In the genomic region with DNA sequence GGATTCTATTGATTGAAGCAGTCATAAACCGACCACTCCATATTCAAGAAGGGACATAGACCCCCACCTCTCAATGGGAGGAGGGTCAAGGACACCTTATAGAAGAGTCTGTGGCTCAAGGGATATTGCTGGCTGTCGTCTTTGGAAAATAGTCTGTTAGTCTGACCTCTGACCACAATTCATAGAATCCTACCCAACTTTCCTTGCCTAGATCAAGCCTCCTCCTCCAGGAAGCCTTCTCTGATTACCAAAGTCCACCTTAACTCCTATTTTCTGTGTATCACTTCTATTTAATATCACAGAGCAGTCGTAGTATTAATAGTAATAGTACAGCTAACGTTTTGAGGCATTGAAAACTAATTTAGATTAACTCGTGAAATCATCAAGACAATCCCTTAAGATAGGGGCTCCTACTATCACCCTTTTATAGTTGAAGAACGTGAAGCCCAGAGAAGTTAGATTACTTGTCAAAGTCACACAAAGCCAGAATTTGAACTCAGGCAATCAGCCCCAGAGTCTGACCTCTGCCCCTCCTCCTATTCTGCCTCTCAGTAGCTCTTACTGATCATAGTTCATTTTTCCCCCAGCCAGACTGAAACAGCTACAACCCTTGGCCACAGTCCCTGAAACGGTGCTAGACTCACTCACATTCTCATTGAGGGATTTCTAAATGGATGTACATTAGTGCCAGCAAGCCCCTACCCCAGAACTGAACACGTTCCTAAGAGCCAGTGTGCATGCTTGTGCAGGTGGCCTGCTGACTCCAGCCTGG, we compare ENCODE assay signal across 1 cellular context.
TF ChIP-seq lines count a peak whose summit lies in the region.

No MANE protein-coding gene starts in this region.

TF ChIP-seq in HepG2, 621 proteins besides CTCF, POLR2A, EP300 and RAD21:
- TF ChIP-seq, protein P1, sequence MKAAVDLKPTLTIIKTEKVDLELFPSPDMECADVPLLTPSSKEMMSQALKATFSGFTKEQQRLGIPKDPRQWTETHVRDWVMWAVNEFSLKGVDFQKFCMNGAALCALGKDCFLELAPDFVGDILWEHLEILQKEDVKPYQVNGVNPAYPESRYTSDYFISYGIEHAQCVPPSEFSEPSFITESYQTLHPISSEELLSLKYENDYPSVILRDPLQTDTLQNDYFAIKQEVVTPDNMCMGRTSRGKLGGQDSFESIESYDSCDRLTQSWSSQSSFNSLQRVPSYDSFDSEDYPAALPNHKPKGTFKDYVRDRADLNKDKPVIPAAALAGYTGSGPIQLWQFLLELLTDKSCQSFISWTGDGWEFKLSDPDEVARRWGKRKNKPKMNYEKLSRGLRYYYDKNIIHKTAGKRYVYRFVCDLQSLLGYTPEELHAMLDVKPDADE (CRISPR knock-in tag; IDR thresholded peaks at IDR 0.05): no peak
- TF ChIP-seq, protein P2, sequence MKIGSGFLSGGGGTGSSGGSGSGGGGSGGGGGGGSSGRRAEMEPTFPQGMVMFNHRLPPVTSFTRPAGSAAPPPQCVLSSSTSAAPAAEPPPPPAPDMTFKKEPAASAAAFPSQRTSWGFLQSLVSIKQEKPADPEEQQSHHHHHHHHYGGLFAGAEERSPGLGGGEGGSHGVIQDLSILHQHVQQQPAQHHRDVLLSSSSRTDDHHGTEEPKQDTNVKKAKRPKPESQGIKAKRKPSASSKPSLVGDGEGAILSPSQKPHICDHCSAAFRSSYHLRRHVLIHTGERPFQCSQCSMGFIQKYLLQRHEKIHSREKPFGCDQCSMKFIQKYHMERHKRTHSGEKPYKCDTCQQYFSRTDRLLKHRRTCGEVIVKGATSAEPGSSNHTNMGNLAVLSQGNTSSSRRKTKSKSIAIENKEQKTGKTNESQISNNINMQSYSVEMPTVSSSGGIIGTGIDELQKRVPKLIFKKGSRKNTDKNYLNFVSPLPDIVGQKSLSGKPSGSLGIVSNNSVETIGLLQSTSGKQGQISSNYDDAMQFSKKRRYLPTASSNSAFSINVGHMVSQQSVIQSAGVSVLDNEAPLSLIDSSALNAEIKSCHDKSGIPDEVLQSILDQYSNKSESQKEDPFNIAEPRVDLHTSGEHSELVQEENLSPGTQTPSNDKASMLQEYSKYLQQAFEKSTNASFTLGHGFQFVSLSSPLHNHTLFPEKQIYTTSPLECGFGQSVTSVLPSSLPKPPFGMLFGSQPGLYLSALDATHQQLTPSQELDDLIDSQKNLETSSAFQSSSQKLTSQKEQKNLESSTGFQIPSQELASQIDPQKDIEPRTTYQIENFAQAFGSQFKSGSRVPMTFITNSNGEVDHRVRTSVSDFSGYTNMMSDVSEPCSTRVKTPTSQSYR (CRISPR knock-in tag; IDR thresholded peaks at IDR 0.05; ENCODE audit: borderline replicate concordance): no peak
- 0 out of 2 replicates have a peak, but pooled peaks have one; percentile 4 for TF ChIP-seq HNF4A (CRISPR knock-in tag; IDR thresholded peaks at IDR 0.05)
